8 cellular contexts compared by ENCODE assay signal in the genomic region with DNA sequence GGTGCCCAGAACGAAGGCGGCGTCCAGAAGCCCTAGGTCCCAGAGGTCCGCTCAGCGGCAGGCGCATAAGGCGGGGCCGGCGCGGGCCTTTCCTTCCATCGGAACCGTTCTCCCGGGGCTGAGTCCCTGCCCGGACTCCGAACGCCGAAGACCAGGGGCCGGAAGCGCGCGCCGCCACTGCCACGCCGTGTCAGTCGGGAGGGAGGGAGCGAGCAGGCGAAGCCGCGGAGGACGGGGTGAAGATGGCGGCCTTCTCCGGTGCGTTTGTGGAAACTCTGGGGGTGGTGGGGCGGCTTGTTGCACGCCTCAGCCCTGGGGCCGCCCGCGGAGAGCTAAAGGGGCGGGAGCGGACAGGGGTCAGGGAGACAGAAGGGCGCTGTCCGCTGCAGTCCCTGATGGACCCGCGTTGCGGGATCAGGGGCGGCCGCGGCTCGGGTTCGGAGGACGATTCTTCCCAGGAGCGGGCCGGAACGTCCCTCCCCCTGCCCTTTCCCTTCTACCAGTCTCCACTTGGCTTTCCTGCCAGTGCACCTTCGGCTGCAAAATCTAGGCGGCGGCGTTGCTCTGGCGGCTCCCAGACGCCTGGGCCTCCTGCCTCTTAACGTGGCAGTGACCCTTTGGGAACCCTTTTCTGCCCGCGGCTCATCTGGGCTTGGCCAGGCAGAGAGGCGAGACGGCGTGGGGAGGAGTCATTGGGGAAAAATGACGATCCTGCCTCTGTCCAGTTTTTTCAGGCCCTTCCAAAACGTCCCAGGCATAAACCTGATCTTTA. TPM values are rescaled to one million over a fixed set of nuclear protein-coding genes. Genes with fewer than 3 reads are reported as not detected.
A peak's percentile ranks its signal among the peaks of the same experiment; 100 is the strongest.
DNase-seq lines count a peak whose midpoint lies in the region; ATAC-seq and TF ChIP-seq lines count a peak whose summit lies in the region.

DDX1 (plus strand) TSS at position 177 of the 772 bp plus-strand sequence; CDS start at position 243, 66 bp downstream.

- POLR2A ChIA-PET in PC-3 (lab: Charles Lee; ENCODE audit: unreplicated experiment), result no interaction called here

- peak; percentile 97 for ATAC-seq in GM21528 (IDR thresholded peaks at IDR 0.05; ENCODE audit: low FRiP score, unreplicated experiment)
- peak; percentile 86 for ATAC-seq in PC-3
- peak; percentile 97 to 99 for ATAC-seq in activated T-cell treated with anti-CD3 and anti-CD28 coated beads, Interleukin-2, amount 50 U/mL, for 4 hours

- H3K27ac ChIP-seq in PC-3 (ENCODE audit: low read length) (peak within 1 kb of the TSS; percentile 50), esophagus (ENCODE audit: low read depth in 2 of 2, low read length in 1 of 2) (peak within 1 kb of the TSS; percentile 94 to 95), muscle layer of duodenum (ENCODE audit: low read length) (peak within 1 kb of the TSS; percentile 90)

- DNase-seq in DMS153 (lab: John Stamatoyannopoulos, UW), result peak; percentile 56
- DNase-seq in HuH-7.5 (ENCODE audit: low spot score), result peak; percentile 59
- DNase-seq in PC-3, result peak; percentile 83
- peak; percentile 79 for DNase-seq in activated T-cell treated with anti-CD3 and anti-CD28 coated beads, Interleukin-2, amount 50 U/mL, for 4 hours
- DNase-seq in stimulated activated CD8-positive, alpha-beta memory T cell treated with anti-CD3 and anti-CD28 coated beads, Interleukin-7, amount 100 ng/mL, for 24 hours (ENCODE audit: low read depth), result peak; percentile 70

- H3K9me3 ChIP-seq in PC-3 (ENCODE audit: low read length), result no peaks in the 10 kb centered on the region
- no peaks in the 10 kb centered on the region for H3K9me3 ChIP-seq in esophagus (ENCODE audit: control insufficient read depth in 2 of 2, insufficient read depth in 1 of 2, low read depth in 1 of 2, low read length in 1 of 2)
- H3K9me3 ChIP-seq in muscle layer of duodenum (ENCODE audit: control insufficient read depth in 1 of 2, low read length in 2 of 2), result no peaks in the 10 kb centered on the region

- H3K4me3 Mint-ChIP-seq in activated T-cell treated with anti-CD3 and anti-CD28 coated beads, Interleukin-2, amount 50 U/mL, for 4 hours, result peak within 1 kb of the TSS; percentile 93

- H3K9ac ChIP-seq in PC-3 (ENCODE audit: low read length), result peak within 1 kb of the TSS; percentile 92

- H3K4me3 ChIP-seq in PC-3 (ENCODE audit: low read length), result peak within 1 kb of the TSS; percentile 93
- H3K4me3 ChIP-seq in esophagus (ENCODE audit: low read depth in 1 of 2, low read length in 2 of 2), result peak within 1 kb of the TSS; percentile 81 to 92
- peak within 1 kb of the TSS; percentile 98 to 100 for H3K4me3 ChIP-seq in muscle layer of duodenum (ENCODE audit: low read depth in 1 of 2, low read length in 2 of 2)

- peaks cover 13% of the 10 kb centered on the region for H3K4me1 ChIP-seq in PC-3 (ENCODE audit: insufficient read depth, low read length)
- H3K4me1 ChIP-seq in esophagus (ENCODE audit: control insufficient read depth in 2 of 2, insufficient read depth in 2 of 2, low read length in 1 of 2), result peaks cover 0 to 3% of the 10 kb centered on the region in 2 donors
- peaks cover 0 to 30% of the 10 kb centered on the region in 2 donors for H3K4me1 ChIP-seq in muscle layer of duodenum (ENCODE audit: control insufficient read depth in 1 of 2, insufficient read depth in 2 of 2, low read length in 2 of 2)

- peaks cover 40% of the 10 kb centered on the region for H3K79me2 ChIP-seq in PC-3 (ENCODE audit: low read length)

- H3K27me3 Mint-ChIP-seq in activated T-cell treated with anti-CD3 and anti-CD28 coated beads, Interleukin-2, amount 50 U/mL, for 4 hours (ENCODE audit: low read depth), result no peaks in the 10 kb centered on the region

- peaks cover 16% of the 10 kb centered on the region for H4K20me1 ChIP-seq in PC-3 (ENCODE audit: low read length)

- CTCF ChIA-PET in PC-3 (lab: Charles Lee), result no interaction called here

- H3K9me2 ChIP-seq in PC-3 (replicated peaks; ENCODE audit: low read length), result no peaks in the 10 kb centered on the region

- peaks cover 16% of the 10 kb centered on the region for H3K36me3 Mint-ChIP-seq in activated T-cell treated with anti-CD3 and anti-CD28 coated beads, Interleukin-2, amount 50 U/mL, for 4 hours (ENCODE audit: insufficient read depth)

- H3K27me3 ChIP-seq in PC-3 (ENCODE audit: low read length) (no peaks in the 10 kb centered on the region), esophagus (ENCODE audit: control insufficient read depth in 1 of 2, insufficient read depth in 2 of 2, low read length in 2 of 2) (no peaks in the 10 kb centered on the region), muscle layer of duodenum (ENCODE audit: low read depth, low read length) (no peaks in the 10 kb centered on the region)

- no peaks in the 10 kb centered on the region for H3F3A ChIP-seq in PC-3 (ENCODE audit: low read length, unreplicated experiment)

- peaks cover 23% of the 10 kb centered on the region for H3K36me3 ChIP-seq in PC-3 (ENCODE audit: low read depth, low read length)
- H3K36me3 ChIP-seq in esophagus (ENCODE audit: control insufficient read depth in 2 of 2, insufficient read depth in 2 of 2, low read length in 1 of 2), result peaks cover 0 to 4% of the 10 kb centered on the region in 2 donors
- H3K36me3 ChIP-seq in muscle layer of duodenum (ENCODE audit: control insufficient read depth in 1 of 2, insufficient read depth in 2 of 2, low read length in 2 of 2), result peaks cover 18 to 20% of the 10 kb centered on the region in 2 donors

- BruUV-seq in PC-3 (replicated peaks; lab: Mats Ljungman, UMichigan), result TSS peak; percentile 61

- intact Hi-C loops in PC-3 (cut with micrococcal nuclease), result no loop called here

- H3K4me2 ChIP-seq in PC-3 (ENCODE audit: low read length), result peak within 1 kb of the TSS; percentile 94

- TF ChIP-seq CTCF in PC-3 (conservative IDR thresholded peaks at IDR 0.05; ENCODE audit: low read depth, low read length), result no peak

- H2AFZ ChIP-seq in PC-3 (ENCODE audit: low read length), result peak within 1 kb of the TSS; percentile 96

- WGBS in esophagus, 2 donors, result 0 to 1% methylated on average over 66 to 68 of the region's 68 CpGs

- peaks cover 35% of the 10 kb centered on the region for H3K4me1 Mint-ChIP-seq in activated T-cell treated with anti-CD3 and anti-CD28 coated beads, Interleukin-2, amount 50 U/mL, for 4 hours (ENCODE audit: low read depth)

- no peaks in the 10 kb centered on the region for H3K9me3 Mint-ChIP-seq in activated T-cell treated with anti-CD3 and anti-CD28 coated beads, Interleukin-2, amount 50 U/mL, for 4 hours

RNA-seq across cellular contexts. Expression of gene DDX1, which starts in this region (rescaled TPM):
- total RNA-seq in PC-3 (2014; rRNA removed), result 57.4 and 62.6 TPM in 2 replicates
- total RNA-seq in activated T-cell treated with anti-CD3 and anti-CD28 coated beads, Interleukin-2, amount 50 U/mL, for 4 hours, result 100 to 1,000 TPM; 121 to 174 (median 128) TPM
- 10 to 100 TPM; 40.8 to 70.0 TPM for polyA plus RNA-seq in esophagus

Comparison
In these comparisons a context has a peak if more than half of its experiments do, and no peak if none do; other contexts are left out.
1. Peak in every context shown above with its lines: DNase-seq, ATAC-seq, H3K4me3 ChIP-seq and H3K27ac ChIP-seq.